8 cellular contexts compared by ENCODE assay signal in genomic region chr2:73290049-73290839, GRCh38. TPM values are rescaled to one million over a fixed set of nuclear protein-coding genes. Genes with fewer than 3 reads are reported as not detected.
DNase-seq lines count a peak whose midpoint lies in the region; ATAC-seq and FAIRE-seq lines count a peak whose summit lies in the region.

No MANE protein-coding gene starts in this region.

- DNase-seq in DMS53 (lab: John Stamatoyannopoulos, UW) = peak; percentile 91
- peak; percentile 38 for DNase-seq in HTR-8/SVneo (ENCODE audit: insufficient read length, low spot score)
- DNase-seq in OCI-M1 (lab: John Stamatoyannopoulos, UW) = peak; percentile 53
- DNase-seq in activated naive CD8-positive, alpha-beta T cell treated with anti-CD3 and anti-CD28 coated beads for 36 hours = peak; percentile 49
- DNase-seq in kidney tubule cell (ENCODE audit: low spot score) = peak; percentile 55
- no peak for DNase-seq in activated gamma-delta T cell (lab: John Stamatoyannopoulos, UW)

- no peaks in the 10 kb centered on the region for H3K9me3 Mint-ChIP-seq in activated naive CD8-positive, alpha-beta T cell treated with anti-CD3 and anti-CD28 coated beads for 36 hours

- H3K4me1 Mint-ChIP-seq in activated naive CD8-positive, alpha-beta T cell treated with anti-CD3 and anti-CD28 coated beads for 36 hours = peaks cover 16% of the 10 kb centered on the region

- H3K27me3 Mint-ChIP-seq in activated naive CD8-positive, alpha-beta T cell treated with anti-CD3 and anti-CD28 coated beads for 36 hours = peaks cover 57% of the 10 kb centered on the region

- H3K4me3 Mint-ChIP-seq in activated naive CD8-positive, alpha-beta T cell treated with anti-CD3 and anti-CD28 coated beads for 36 hours = no peak overlapping the region

- no peak for FAIRE-seq in HTR-8/SVneo (lab: Jason Lieb, UNC)

- no peak overlapping the region for H3K27ac Mint-ChIP-seq in activated naive CD8-positive, alpha-beta T cell treated with anti-CD3 and anti-CD28 coated beads for 36 hours

- H3K36me3 Mint-ChIP-seq in activated naive CD8-positive, alpha-beta T cell treated with anti-CD3 and anti-CD28 coated beads for 36 hours = no peaks in the 10 kb centered on the region

- ATAC-seq in HG02840 (IDR thresholded peaks at IDR 0.05; ENCODE audit: low FRiP score, unreplicated experiment) (no peak), HG03039 (IDR thresholded peaks at IDR 0.05; ENCODE audit: unreplicated experiment) (no peak)

RNA-seq across cellular contexts. Expression of gene EGR4, which starts 3.1 kb away (rescaled TPM):
- total RNA-seq in activated naive CD8-positive, alpha-beta T cell treated with anti-CD3 and anti-CD28 coated beads for 36 hours = under 1 TPM; 0.41 to 0.44 TPM

RNA-seq across cellular contexts. Expression of gene FBXO41, which starts 6.0 kb away (rescaled TPM):
- total RNA-seq in activated naive CD8-positive, alpha-beta T cell treated with anti-CD3 and anti-CD28 coated beads for 36 hours = 10 to 100 TPM; 45.7 to 45.8 TPM

RNA-seq across cellular contexts. Expression of gene CCT7, which starts 56.1 kb away (rescaled TPM):
- total RNA-seq in activated naive CD8-positive, alpha-beta T cell treated with anti-CD3 and anti-CD28 coated beads for 36 hours = 100 to 1,000 TPM; 719 to 732 TPM

RNA-seq across cellular contexts. Expression of gene PRADC1, which starts 57.2 kb away (rescaled TPM):
- 10 to 100 TPM; 19.6 to 20.9 TPM for total RNA-seq in activated naive CD8-positive, alpha-beta T cell treated with anti-CD3 and anti-CD28 coated beads for 36 hours
